ENCODE assay signal across 21 cellular contexts in genomic region chr14:81234268-81234667, GRCh38. TPM values are rescaled to one million over a fixed set of nuclear protein-coding genes. Genes with fewer than 3 reads are reported as not detected.
DNase-seq lines count a peak whose midpoint lies in the region; ATAC-seq and TF ChIP-seq lines count a peak whose summit lies in the region.
"Had no signal": no experiment of that assay in that cellular context is flagged by ENCODE, and none has a peak within 500 bp of the region (broad histone marks: within the 10 kb centered on the region; RNA-seq: fewer than 3 reads in every experiment).

No MANE protein-coding gene starts in this region.

- H3K36me3 ChIP-seq in mammary epithelial cell (ENCODE audit: insufficient read depth, low read length) (no peaks in the 10 kb centered on the region), suprapubic skin (no peaks in the 10 kb centered on the region)
- H3K36me3 ChIP-seq: breast epithelium, spleen, uterus had no signal

- TF ChIP-seq POLR2A in suprapubic skin (IDR thresholded peaks at IDR 0.05): no peak

- no peaks in the 10 kb centered on the region for H3K36me3 Mint-ChIP-seq in MCF 10A (ENCODE audit: insufficient read depth, unreplicated experiment)
- H3K36me3 Mint-ChIP-seq: CD4-positive, CD25-positive, alpha-beta regulatory T cell; naive thymus-derived CD4-positive, alpha-beta T cell had no signal

- no peak overlapping the region for H2AFZ ChIP-seq in mammary epithelial cell (ENCODE audit: low read depth, low read length)

- no peaks in the 10 kb centered on the region for H3K79me2 ChIP-seq in mammary epithelial cell (ENCODE audit: insufficient read depth, low read length)

- in situ Hi-C loops in mammary epithelial cell (cut with MboI; ENCODE audit: low sequenced_read_pairs in 2 of 2): no loop called here

- H3K4me3 ChIP-seq in mammary epithelial cell (replicated peaks in 1 of 3; ENCODE audit: insufficient read depth in 1 of 3, low read depth in 2 of 3, low read length in 3 of 3) (no peak overlapping the region), suprapubic skin (no peak overlapping the region)
- H3K4me3 ChIP-seq: breast epithelium, spleen, uterus had no signal

- no peak overlapping the region for H3K9ac ChIP-seq in mammary epithelial cell (ENCODE audit: insufficient read depth, low read length)

- CTCF ChIA-PET in MCF 10A (lab: Yijun Ruan, JAX) (no interaction called here), mammary epithelial cell (lab: Charles Lee; ENCODE audit: low non-redundant PET) (no interaction called here), RWPE1 (lab: Yijun Ruan, JAX) (interaction anchor here (0.6 kb wide), 1 partner anchor 219 kb away, joined by 4 read pairs; no protein-coding TSS in a partner anchor)

- peak; percentile 11 for DNase-seq in MCF 10A (ENCODE audit: unreplicated experiment)
- no peak for DNase-seq in mammary epithelial cell
- peak; percentile 48 for DNase-seq in RWPE1 (ENCODE audit: low spot score)
- DNase-seq in foreskin keratinocyte: no peak
- no peak for DNase-seq in suprapubic skin (ENCODE audit: low spot score in 2 of 2)
- DNase-seq in RKO (ENCODE audit: low spot score): no peak
- no peak for DNase-seq in posterior vena cava (ENCODE audit: low spot score)
- DNase-seq: activated CD4-positive, alpha-beta T cell treated with anti-CD3 and anti-CD28 coated beads for 1 hour; CD4-positive, CD25-positive, alpha-beta regulatory T cell; DMS53; HCEC 1CT; kidney; mesenchymal stem cell; naive thymus-derived CD4-positive, alpha-beta T cell; NCI-H2171; posterior cingulate gyrus; spleen; stimulated activated CD8-positive, alpha-beta memory T cell treated with anti-CD3 and anti-CD28 coated beads, Interleukin-4, amount 100 ng/mL, for 48 hours; uterus had no signal

- POLR2A ChIA-PET in MCF 10A (lab: Yijun Ruan, JAX): interaction anchor here (1.2 to 1.9 kb wide), 2 partner anchors 10 to 13 kb away, joined by 3 to 7 read pairs; partner anchors contain the start of gene GTF2A1
- POLR2A ChIA-PET in RWPE1 (lab: Yijun Ruan, JAX; ENCODE audit: low non-redundant PET): no interaction called here

- ATAC-seq in foreskin keratinocyte: peak; percentile 11
- no peak for ATAC-seq in GM18861 (IDR thresholded peaks at IDR 0.05; ENCODE audit: unreplicated experiment)
- ATAC-seq: naive thymus-derived CD4-positive, alpha-beta T cell had no signal

- no peaks in the 10 kb centered on the region for H3K27me3 ChIP-seq in mammary epithelial cell (ENCODE audit: insufficient read depth, low read length)
- no peaks in the 10 kb centered on the region for H3K27me3 ChIP-seq in foreskin keratinocyte
- H3K27me3 ChIP-seq in suprapubic skin: no peaks in the 10 kb centered on the region
- H3K27me3 ChIP-seq: breast epithelium, spleen, uterus had no signal

- no peaks in the 10 kb centered on the region for H3K9me3 Mint-ChIP-seq in MCF 10A (ENCODE audit: unreplicated experiment)
- H3K9me3 Mint-ChIP-seq: naive thymus-derived CD4-positive, alpha-beta T cell had no signal

- dilution Hi-C loops in mammary epithelial cell (cut with HindIII; ENCODE audit: low sequenced_read_pairs): no loop called here

- TF ChIP-seq EP300 in suprapubic skin (IDR thresholded peaks at IDR 0.05): no peak

- H3K4me1 Mint-ChIP-seq in MCF 10A (ENCODE audit: insufficient read depth, unreplicated experiment): peaks cover 6% of the 10 kb centered on the region

- H4K20me1 ChIP-seq in mammary epithelial cell (ENCODE audit: insufficient read depth, low read length): no peaks in the 10 kb centered on the region

- H3K4me2 ChIP-seq in mammary epithelial cell (ENCODE audit: insufficient read depth, low read depth, low read length): no peak overlapping the region

- peaks cover 16% of the 10 kb centered on the region for H3K27me3 Mint-ChIP-seq in MCF 10A (ENCODE audit: insufficient read depth, unreplicated experiment)

- H3K4me1 ChIP-seq in mammary epithelial cell (ENCODE audit: insufficient read depth, low read length) (no peaks in the 10 kb centered on the region), foreskin keratinocyte (no peaks in the 10 kb centered on the region), suprapubic skin (no peaks in the 10 kb centered on the region)
- H3K4me1 ChIP-seq: breast epithelium, spleen, uterus had no signal

- intact Hi-C loops in MCF 10A (cut with micrococcal nuclease) (no loop called here), mammary epithelial cell (cut with micrococcal nuclease) (no loop called here), posterior vena cava (cut with DNase I) (no loop called here)

- no peaks in the 10 kb centered on the region for H3K9me3 ChIP-seq in mammary epithelial cell (replicated peaks; ENCODE audit: insufficient read depth, low read length)
- no peaks in the 10 kb centered on the region for H3K9me3 ChIP-seq in suprapubic skin
- H3K9me3 ChIP-seq: breast epithelium, uterus had no signal

- H3K27ac ChIP-seq in mammary epithelial cell (ENCODE audit: insufficient read depth, low read depth, low read length) (no peak overlapping the region), RWPE1 (no peak overlapping the region), foreskin keratinocyte (no peak overlapping the region), suprapubic skin (no peak overlapping the region)
- H3K27ac ChIP-seq: breast epithelium, spleen, uterus had no signal

- BruUV-seq in MCF 10A (replicated peaks; lab: Mats Ljungman, UMichigan) (no TSS peak), mammary epithelial cell (replicated peaks; lab: Mats Ljungman, UMichigan) (no TSS peak)

- TF ChIP-seq CTCF in MCF 10A (IDR thresholded peaks at IDR 0.05; ENCODE audit: unreplicated experiment): no peak
- no peak for TF ChIP-seq CTCF in mammary epithelial cell (conservative IDR thresholded peaks at IDR 0.05 in 1 of 2, IDR thresholded peaks at IDR 0.05 in 1 of 2; ENCODE audit: extremely low read depth in 1 of 2, insufficient read depth in 1 of 2, low read depth in 1 of 2, low read length in 2 of 2)
- TF ChIP-seq CTCF in RWPE1 (conservative IDR thresholded peaks at IDR 0.05; ENCODE audit: low read depth): no peak
- no peak for TF ChIP-seq CTCF in foreskin keratinocyte (conservative IDR thresholded peaks at IDR 0.05)
- no peak for TF ChIP-seq CTCF in suprapubic skin (IDR thresholded peaks at IDR 0.05)

- no peak overlapping the region for H3K4me3 Mint-ChIP-seq in MCF 10A (ENCODE audit: unreplicated experiment)
- H3K4me3 Mint-ChIP-seq: CD4-positive, CD25-positive, alpha-beta regulatory T cell; naive thymus-derived CD4-positive, alpha-beta T cell had no signal

- no peak overlapping the region for H3K27ac Mint-ChIP-seq in MCF 10A (ENCODE audit: low read depth, unreplicated experiment)
- H3K27ac Mint-ChIP-seq: CD4-positive, CD25-positive, alpha-beta regulatory T cell had no signal

RNA-seq across cellular contexts. Expression of gene GTF2A1, which starts 13.5 kb away (rescaled TPM):
- total RNA-seq in MCF 10A (2022) (35.0 and 49.4 TPM in 2 replicates), mammary epithelial cell (10 to 100 TPM; 26.3 to 30.9 TPM), foreskin keratinocyte (24.7 and 26.6 TPM in 2 replicates), suprapubic skin (10 to 100 TPM; 27.7 to 50.0 (median 35.6) TPM), posterior vena cava (10 to 100 TPM; 28.3 to 30.6 TPM)
- polyA plus RNA-seq in mammary epithelial cell (16.2 TPM), foreskin keratinocyte (4.6 and 5.4 TPM in 2 replicates)
- 40.6 TPM for polyA minus RNA-seq in mammary epithelial cell

Comparison
In these comparisons a context has a peak if more than half of its experiments do, and no peak if none do; other contexts are left out.
1. DNase-seq: peak in MCF 10A (single experiment) and RWPE1 (single experiment); none in mammary epithelial cell (single experiment), foreskin keratinocyte (0 of 2), suprapubic skin (0 of 2), RKO (single experiment) and posterior vena cava (single experiment).